ENCODE assay signal across 11 cellular contexts in genomic region chr6:122645256-122645655, GRCh38. TPM values are rescaled to one million over a fixed set of nuclear protein-coding genes. Genes with fewer than 3 reads are reported as not detected.
"Had no signal": no experiment of that assay in that cellular context is flagged by ENCODE, and none has a peak within 500 bp of the region (broad histone marks: within the 10 kb centered on the region; RNA-seq: fewer than 3 reads in every experiment).

No MANE protein-coding gene starts in this region.

- H3K36me3 Mint-ChIP-seq: activated naive CD4-positive, alpha-beta T cell treated with anti-CD3 and anti-CD28 coated beads, Interleukin-2, amount 50 U/mL, for 24 hours; brain; naive thymus-derived CD8-positive, alpha-beta T cell had no signal

- H3K4me3 Mint-ChIP-seq: activated naive CD4-positive, alpha-beta T cell treated with anti-CD3 and anti-CD28 coated beads, Interleukin-2, amount 50 U/mL, for 24 hours; brain; naive thymus-derived CD8-positive, alpha-beta T cell had no signal

- DNase-seq: activated T-cell treated with anti-CD3 and anti-CD28 coated beads, Interleukin-2, amount 50 U/mL, for 1 hour; amniotic stem cell; left cardiac atrium; naive thymus-derived CD8-positive, alpha-beta T cell; posterior cingulate gyrus; stimulated activated naive CD4-positive, alpha-beta T cell treated with Interleukin-2 at 50 U/mL for 16 hours; trophoblast cell had no signal

- H3K4me1 Mint-ChIP-seq: activated naive CD4-positive, alpha-beta T cell treated with anti-CD3 and anti-CD28 coated beads, Interleukin-2, amount 50 U/mL, for 24 hours; brain; naive thymus-derived CD8-positive, alpha-beta T cell had no signal

- H3K27ac Mint-ChIP-seq: activated naive CD4-positive, alpha-beta T cell treated with anti-CD3 and anti-CD28 coated beads, Interleukin-2, amount 50 U/mL, for 24 hours had no signal

- H3K9me3 Mint-ChIP-seq: activated naive CD4-positive, alpha-beta T cell treated with anti-CD3 and anti-CD28 coated beads, Interleukin-2, amount 50 U/mL, for 24 hours; brain; naive thymus-derived CD8-positive, alpha-beta T cell had no signal

- H3K27me3 Mint-ChIP-seq: activated naive CD4-positive, alpha-beta T cell treated with anti-CD3 and anti-CD28 coated beads, Interleukin-2, amount 50 U/mL, for 24 hours; brain had no signal

- FAIRE-seq: endometrium had no signal

RNA-seq across cellular contexts. Expression of gene PKIB, which starts 35.1 kb away (rescaled TPM):
- total RNA-seq: right atrium auricular region had no signal
